Comparison of ENCODE assay signal across 8 cellular contexts in the genomic region with DNA sequence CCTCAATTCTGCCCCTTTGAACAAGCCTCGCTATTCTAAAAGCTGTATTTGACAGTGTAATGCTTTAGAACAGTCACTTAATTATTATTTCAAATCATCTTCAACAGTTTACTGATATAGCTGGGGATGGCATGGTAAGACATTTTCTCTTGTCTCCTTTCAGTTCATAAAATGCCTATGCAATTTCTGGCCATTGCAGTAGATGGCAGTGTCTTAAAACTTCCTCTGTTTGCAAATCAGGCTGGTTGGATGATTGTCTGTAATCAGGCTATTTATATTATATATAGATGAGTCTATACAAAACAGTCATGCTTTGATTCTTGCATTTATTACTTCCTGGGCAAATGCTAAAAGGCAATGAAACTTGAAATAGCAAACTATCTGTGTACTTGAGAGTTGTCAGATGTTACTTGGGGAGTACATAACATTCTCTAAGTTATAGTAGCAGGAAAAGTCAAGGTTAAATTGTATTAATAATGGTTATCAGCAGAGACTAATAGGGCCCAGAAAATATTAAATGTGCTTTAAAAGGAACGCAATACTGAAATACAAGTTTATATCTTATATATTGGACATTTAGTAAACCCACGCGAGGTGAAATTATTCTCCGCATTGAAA. TPM values are rescaled to one million over a fixed set of nuclear protein-coding genes. Genes with fewer than 3 reads are reported as not detected.
DNase-seq lines count a peak whose midpoint lies in the region; ATAC-seq lines count a peak whose summit lies in the region.

No MANE protein-coding gene starts in this region.

- DNase-seq in AG08395 (ENCODE audit: low spot score), result peak; percentile 19
- DNase-seq in NCI-H1694 (lab: John Stamatoyannopoulos, UW), result peak; percentile 58
- DNase-seq in adipocyte (ENCODE audit: low read depth), result peak; percentile 59
- DNase-seq in left lobe of liver (ENCODE audit: low spot score), result no peak
- DNase-seq in activated CD4-positive, alpha-beta memory T cell treated with anti-CD3 and anti-CD28 coated beads for 36 hours, result no peak

- peaks cover 5% of the 10 kb centered on the region for H3K9me3 ChIP-seq in adipocyte (ENCODE audit: control insufficient read depth, low read length)

- H3K27me3 Mint-ChIP-seq in activated CD4-positive, alpha-beta memory T cell treated with anti-CD3 and anti-CD28 coated beads for 36 hours, result peaks cover 17% of the 10 kb centered on the region

- H3K4me1 Mint-ChIP-seq in activated CD4-positive, alpha-beta memory T cell treated with anti-CD3 and anti-CD28 coated beads for 36 hours (ENCODE audit: low read depth), result no peaks in the 10 kb centered on the region

- peaks cover 6% of the 10 kb centered on the region for H3K9me3 Mint-ChIP-seq in activated CD4-positive, alpha-beta memory T cell treated with anti-CD3 and anti-CD28 coated beads for 36 hours

- H3K4me1 ChIP-seq in adipocyte (ENCODE audit: control insufficient read depth, insufficient read depth, low read length), result no peaks in the 10 kb centered on the region

- no peak overlapping the region for H3K4me3 Mint-ChIP-seq in activated CD4-positive, alpha-beta memory T cell treated with anti-CD3 and anti-CD28 coated beads for 36 hours

- no peak overlapping the region for H3K4me3 ChIP-seq in adipocyte (ENCODE audit: low read length)

- no peaks in the 10 kb centered on the region for H3K36me3 Mint-ChIP-seq in activated CD4-positive, alpha-beta memory T cell treated with anti-CD3 and anti-CD28 coated beads for 36 hours

- POLR2A ChIA-PET in activated CD4-positive, alpha-beta memory T cell treated with anti-CD3 and anti-CD28 coated beads for 36 hours (lab: Charles Lee), result no interaction called here

- H3K36me3 ChIP-seq in adipocyte (ENCODE audit: control insufficient read depth, insufficient read depth, low read length, severe bottlenecking), result no peaks in the 10 kb centered on the region

- intact Hi-C loops in activated CD4-positive, alpha-beta memory T cell treated with anti-CD3 and anti-CD28 coated beads for 36 hours (cut with micrococcal nuclease), result loop anchor here (1.0 kb wide), 1 partner anchor 575 kb away; no protein-coding TSS in a partner anchor

- no peak overlapping the region for H3K27ac Mint-ChIP-seq in activated CD4-positive, alpha-beta memory T cell treated with anti-CD3 and anti-CD28 coated beads for 36 hours

- no peak overlapping the region for H3K9ac ChIP-seq in adipocyte (ENCODE audit: low read length)

- peaks cover 22% of the 10 kb centered on the region for H3K27me3 ChIP-seq in adipocyte (replicated peaks; ENCODE audit: control insufficient read depth, insufficient read depth, low read length)

- ATAC-seq in GM18502 (IDR thresholded peaks at IDR 0.05; ENCODE audit: poor library complexity, unreplicated experiment) (peak; percentile 61), left lobe of liver (peak; percentile 84), HG03045 (IDR thresholded peaks at IDR 0.05; ENCODE audit: unreplicated experiment) (no peak), GM18520 (IDR thresholded peaks at IDR 0.05; ENCODE audit: unreplicated experiment) (no peak)

- CTCF ChIA-PET in activated CD4-positive, alpha-beta memory T cell treated with anti-CD3 and anti-CD28 coated beads for 36 hours (lab: Charles Lee), result no interaction called here

RNA-seq across cellular contexts. Expression of a gene that starts 55.5 kb away (rescaled TPM):
- total RNA-seq in left lobe of liver, result not detected
- total RNA-seq in activated CD4-positive, alpha-beta memory T cell treated with anti-CD3 and anti-CD28 coated beads for 36 hours, result not detected

Comparison
In these comparisons a context has a peak if more than half of its experiments do, and no peak if none do; other contexts are left out.
1. DNase-seq: peak in AG08395 (single experiment), NCI-H1694 (single experiment) and adipocyte (single experiment); none in left lobe of liver (single experiment) and activated CD4-positive, alpha-beta memory T cell treated with anti-CD3 and anti-CD28 coated beads for 36 hours (single experiment).
2. ATAC-seq: peak in GM18502 (single experiment) and left lobe of liver (single experiment); none in HG03045 (single experiment) and GM18520 (single experiment).